In genomic region chr5:157584628-157585027, GRCh38 we compare ENCODE assay signal across 25 cellular contexts.
"Had no signal": no experiment of that assay in that cellular context is flagged by ENCODE, and none has a peak within 500 bp of the region (broad histone marks: within the 10 kb centered on the region; RNA-seq: fewer than 3 reads in every experiment).

No MANE protein-coding gene starts in this region.

- DNase-seq: dermis blood vessel endothelial cell; dorsolateral prefrontal cortex; effector CD4-positive, alpha-beta T cell; effector memory CD4-positive, alpha-beta T cell; foreskin keratinocyte; heart left ventricle; hypothalamus; left cardiac atrium; left lung; left ventricle myocardium superior; lower lobe of right lung; mesendoderm; midbrain; mucosa of descending colon; naive B cell; naive thymus-derived CD8-positive, alpha-beta T cell had no signal

- H3K27me3 ChIP-seq: dorsolateral prefrontal cortex, esophagus muscularis mucosa, foreskin keratinocyte, gastroesophageal sphincter, heart left ventricle, hepatocyte, left lung had no signal

- FAIRE-seq: colon, endothelial cell of umbilical vein, frontal cortex, islet of Langerhans, keratinocyte had no signal

- H3K27me3 Mint-ChIP-seq: naive B cell; naive thymus-derived CD8-positive, alpha-beta T cell had no signal

- H3K36me3 ChIP-seq: esophagus muscularis mucosa, gastroesophageal sphincter, heart left ventricle, left lung, lower lobe of right lung had no signal

- H2AFZ ChIP-seq: hepatocyte had no signal

- H3K79me2 ChIP-seq: hepatocyte had no signal

- H3K27ac Mint-ChIP-seq: naive thymus-derived CD8-positive, alpha-beta T cell had no signal

- H3K4me2 ChIP-seq: hepatocyte had no signal

- ATAC-seq: foreskin keratinocyte; gastroesophageal sphincter; heart left ventricle; left cardiac atrium; left lung; left ventricle myocardium superior; lower lobe of right lung; mucosa of descending colon; naive thymus-derived CD8-positive, alpha-beta T cell had no signal

- H3K27ac ChIP-seq: coronary artery, dorsolateral prefrontal cortex, esophagus muscularis mucosa, foreskin keratinocyte, gastroesophageal sphincter, heart left ventricle, hepatocyte, left lung, lower lobe of right lung had no signal

- H3K9me3 ChIP-seq: esophagus muscularis mucosa, gastroesophageal sphincter, left lung, lower lobe of right lung, mucosa of descending colon had no signal

- H3K9me3 Mint-ChIP-seq: naive B cell had no signal

- H3K36me3 Mint-ChIP-seq: naive B cell; naive thymus-derived CD8-positive, alpha-beta T cell had no signal

- H3K4me1 ChIP-seq: esophagus muscularis mucosa, foreskin keratinocyte, gastroesophageal sphincter, left lung, lower lobe of right lung had no signal

- H3K4me3 ChIP-seq: coronary artery, dorsolateral prefrontal cortex, esophagus muscularis mucosa, gastroesophageal sphincter, heart left ventricle, hepatocyte, left lung, lower lobe of right lung, mucosa of descending colon had no signal

- H3K4me3 Mint-ChIP-seq: naive B cell; naive thymus-derived CD8-positive, alpha-beta T cell had no signal
